In the genomic region with DNA sequence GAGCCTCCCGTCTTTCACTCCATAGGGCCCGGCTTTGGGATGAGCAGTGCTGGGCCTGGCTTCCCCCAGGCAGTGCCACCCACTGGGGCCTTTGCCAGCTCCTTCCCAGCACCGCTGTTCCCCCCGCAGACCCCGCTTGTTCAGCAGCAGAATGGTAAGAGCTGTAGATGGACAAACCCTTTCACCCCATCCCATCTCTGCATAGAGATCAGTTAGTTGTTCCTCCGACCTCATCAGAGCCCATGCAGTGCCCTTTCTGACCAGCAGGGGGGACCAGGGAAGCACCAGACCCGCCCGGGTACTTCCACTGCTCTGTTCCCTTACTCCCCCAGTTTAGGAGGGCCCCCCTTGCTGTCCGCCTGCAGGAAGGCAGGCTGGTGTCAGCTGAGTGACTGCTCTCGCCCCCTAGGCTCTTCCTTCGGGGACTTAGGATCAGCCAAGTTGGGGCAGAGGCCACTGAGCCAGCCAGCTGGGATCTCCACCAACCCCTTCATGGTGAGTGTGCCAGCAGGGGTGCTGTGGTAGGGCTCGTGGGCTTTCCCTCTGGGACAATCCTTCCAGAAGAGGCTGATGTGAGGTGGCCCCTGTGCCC, we compare ENCODE assay signal across 9 cellular contexts. TPM values are rescaled to one million over a fixed set of nuclear protein-coding genes. Genes with fewer than 3 reads are reported as not detected.
DNase-seq lines count a peak whose midpoint lies in the region; ATAC-seq and TF ChIP-seq lines count a peak whose summit lies in the region.
"Had no signal": no experiment of that assay in that cellular context is flagged by ENCODE, and none has a peak within 500 bp of the region (broad histone marks: within the 10 kb centered on the region; RNA-seq: fewer than 3 reads in every experiment).

No MANE protein-coding gene starts in this region.

- no peak overlapping the region for H2AFZ ChIP-seq in osteoblast (ENCODE audit: low read length)

- intact Hi-C loops in activated T-helper 2 cell treated with anti-CD3 and anti-CD28 coated beads, Interferon-gamma antibody, Interleukin-2, Interleukin-4, amounts not matched to agents 10 μg/mL and 5 μg/mL and 100 μg/mL, durations not matched to agents 14 hours and 24 hours and 36 hours (cut with micrococcal nuclease) = loop anchor here (5.0 kb wide), 1 partner anchor 128 kb away; the partner anchor contains the start of gene GIGYF1

- peaks cover 10% of the 10 kb centered on the region for H3K4me1 Mint-ChIP-seq in activated T-helper 2 cell treated with anti-CD3 and anti-CD28 coated beads, Interferon-gamma antibody, Interleukin-2, Interleukin-4, amounts not matched to agents 10 μg/mL and 5 μg/mL and 100 μg/mL, durations not matched to agents 14 hours and 24 hours and 36 hours (ENCODE audit: low read depth)

- H3K36me3 Mint-ChIP-seq in activated T-helper 2 cell treated with anti-CD3 and anti-CD28 coated beads, Interferon-gamma antibody, Interleukin-2, Interleukin-4, amounts not matched to agents 10 μg/mL and 5 μg/mL and 100 μg/mL, durations not matched to agents 14 hours and 24 hours and 36 hours (ENCODE audit: low read depth) = peaks cover 38% of the 10 kb centered on the region

- H3K4me1 ChIP-seq in osteoblast (ENCODE audit: insufficient read depth, low read length) (no peaks in the 10 kb centered on the region), upper lobe of left lung (peaks cover 0 to 24% (median 4%) of the 10 kb centered on the region in 4 donors)

- no peaks in the 10 kb centered on the region for H3K9me3 ChIP-seq in osteoblast (ENCODE audit: low read depth, low read length)
- H3K9me3 ChIP-seq in upper lobe of left lung = no peaks in the 10 kb centered on the region

- H3K27ac ChIP-seq in osteoblast (ENCODE audit: low read depth, low read length) = no peak overlapping the region
- H3K27ac ChIP-seq in upper lobe of left lung = peak overlapping the region in 1 of 4 donors; percentile 28

- H3K36me3 ChIP-seq in osteoblast (ENCODE audit: insufficient read depth, low read length) (peaks cover 3% of the 10 kb centered on the region), upper lobe of left lung (peaks cover 0 to 18% (median 11%) of the 10 kb centered on the region in 4 donors)

- no peak for TF ChIP-seq EP300 in upper lobe of left lung (IDR thresholded peaks at IDR 0.05)

- H4K20me1 ChIP-seq in osteoblast (ENCODE audit: insufficient read depth, low read length) = no peaks in the 10 kb centered on the region

- H3K27me3 ChIP-seq in osteoblast (ENCODE audit: insufficient read depth, low read length) (no peaks in the 10 kb centered on the region), upper lobe of left lung (no peaks in the 10 kb centered on the region)

- no peak overlapping the region for H3K4me3 ChIP-seq in foreskin fibroblast (ENCODE audit: low read depth in 1 of 2, low read length in 2 of 2)
- H3K4me3 ChIP-seq in osteoblast (ENCODE audit: insufficient read depth, low read length) = no peak overlapping the region
- H3K4me3 ChIP-seq in upper lobe of left lung = no peak overlapping the region

- no peak overlapping the region for H3K4me2 ChIP-seq in osteoblast (ENCODE audit: insufficient read depth, low read length)

- H3K9me3 Mint-ChIP-seq in activated T-helper 2 cell treated with anti-CD3 and anti-CD28 coated beads, Interferon-gamma antibody, Interleukin-2, Interleukin-4, amounts not matched to agents 10 μg/mL and 5 μg/mL and 100 μg/mL, durations not matched to agents 14 hours and 24 hours and 36 hours = no peaks in the 10 kb centered on the region
- H3K9me3 Mint-ChIP-seq: T-helper 1 cell treated with Interleukin-12 subunit alpha and Interleukin-12 subunit beta and Interleukin-4 antibody, amounts not matched to agents 30 μg/mL and 1 μg/mL, for 36 hours had no signal

- ATAC-seq in HG02798 (IDR thresholded peaks at IDR 0.05; ENCODE audit: poor library complexity, unreplicated experiment) = peak; percentile 39
- ATAC-seq in upper lobe of left lung (ENCODE audit: low FRiP score in 2 of 2) = peak; percentile 77 to 85
- ATAC-seq in HG03469 (IDR thresholded peaks at IDR 0.05; ENCODE audit: unreplicated experiment) = no peak

- no peaks in the 10 kb centered on the region for H3K79me2 ChIP-seq in osteoblast (ENCODE audit: insufficient read depth, low read length)

- 33 to 46% methylated on average over 3 to 12 of the region's 12 CpGs for WGBS in upper lobe of left lung, 2 donors

- no peaks in the 10 kb centered on the region for H3K27me3 Mint-ChIP-seq in activated T-helper 2 cell treated with anti-CD3 and anti-CD28 coated beads, Interferon-gamma antibody, Interleukin-2, Interleukin-4, amounts not matched to agents 10 μg/mL and 5 μg/mL and 100 μg/mL, durations not matched to agents 14 hours and 24 hours and 36 hours (ENCODE audit: low read depth)

- TF ChIP-seq CTCF in foreskin fibroblast (IDR thresholded peaks at IDR 0.05; ENCODE audit: low read depth, low read length) (peak; percentile 98), osteoblast (IDR thresholded peaks at IDR 0.05; ENCODE audit: extremely low read depth, low read depth, low read length) (peak; percentile 93), upper lobe of left lung (IDR thresholded peaks at IDR 0.05) (peak; percentile 93 to 98 (median 96))

- H3K4me3 Mint-ChIP-seq in activated T-helper 2 cell treated with anti-CD3 and anti-CD28 coated beads, Interferon-gamma antibody, Interleukin-2, Interleukin-4, amounts not matched to agents 10 μg/mL and 5 μg/mL and 100 μg/mL, durations not matched to agents 14 hours and 24 hours and 36 hours (ENCODE audit: low read depth) = no peak overlapping the region
- H3K4me3 Mint-ChIP-seq: T-helper 1 cell treated with Interleukin-12 subunit alpha and Interleukin-12 subunit beta and Interleukin-4 antibody, amounts not matched to agents 30 μg/mL and 1 μg/mL, for 36 hours had no signal

- no peak for TF ChIP-seq POLR2A in upper lobe of left lung (IDR thresholded peaks at IDR 0.05)

- peak; percentile 41 for DNase-seq in COR-L47 (lab: John Stamatoyannopoulos, UW)
- DNase-seq in RPMI7951 (ENCODE audit: low read depth) = peak; percentile 67
- peak; percentile 72 for DNase-seq in activated T-helper 2 cell treated with anti-CD3 and anti-CD28 coated beads, Interferon-gamma antibody, Interleukin-2, Interleukin-4, amounts not matched to agents 10 μg/mL and 5 μg/mL and 100 μg/mL, durations not matched to agents 14 hours and 24 hours and 36 hours (ENCODE audit: low spot score)
- DNase-seq in foreskin fibroblast = peak; percentile 65 to 87
- peak; percentile 99 for DNase-seq in osteoblast (ENCODE audit: insufficient read length, low spot score, missing footprints)
- peak in 1 of 2 donors; percentile 74 for DNase-seq in upper lobe of left lung

- no peak overlapping the region for H3K27ac Mint-ChIP-seq in activated T-helper 2 cell treated with anti-CD3 and anti-CD28 coated beads, Interferon-gamma antibody, Interleukin-2, Interleukin-4, amounts not matched to agents 10 μg/mL and 5 μg/mL and 100 μg/mL, durations not matched to agents 14 hours and 24 hours and 36 hours

RNA-seq across cellular contexts. Expression of gene SAP25, which starts 9.8 kb away (rescaled TPM):
- 2.1 TPM in 1 of 2 replicates, not detected in the other for total RNA-seq in RPMI7951 (2014; rRNA removed; shearing (Covaris generic))
- 11.3 and 11.8 TPM in 2 replicates for total RNA-seq in activated T-helper 2 cell treated with anti-CD3 and anti-CD28 coated beads, Interferon-gamma antibody, Interleukin-2, Interleukin-4, amounts not matched to agents 10 μg/mL and 5 μg/mL and 100 μg/mL, durations not matched to agents 14 hours and 24 hours and 36 hours
- total RNA-seq in osteoblast (not detected in 2 replicates), upper lobe of left lung (10 to 100 TPM in 3 of 6 donors, 1 to 10 TPM in 3; 1.2 to 18.9 (median 12.7) TPM)

RNA-seq across cellular contexts. Expression of gene LRCH4, which starts 22.0 kb away (rescaled TPM):
- total RNA-seq in RPMI7951 (2014; rRNA removed; shearing (Covaris generic)) = 8.3 and 10.8 TPM in 2 replicates
- 105 and 106 TPM in 2 replicates for total RNA-seq in activated T-helper 2 cell treated with anti-CD3 and anti-CD28 coated beads, Interferon-gamma antibody, Interleukin-2, Interleukin-4, amounts not matched to agents 10 μg/mL and 5 μg/mL and 100 μg/mL, durations not matched to agents 14 hours and 24 hours and 36 hours
- 14.5 and 18.0 TPM in 2 replicates for total RNA-seq in osteoblast
- 100 to 1,000 TPM in 5 of 6 donors, 10 to 100 TPM in 1; 88.5 to 493 (median 121) TPM for total RNA-seq in upper lobe of left lung

RNA-seq across cellular contexts. Expression of gene FBXO24, which starts 22.2 kb away (rescaled TPM):
- 0.49 and 0.72 TPM in 2 replicates for total RNA-seq in RPMI7951 (2014; rRNA removed; shearing (Covaris generic))
- 0.37 and 0.91 TPM in 2 replicates for total RNA-seq in activated T-helper 2 cell treated with anti-CD3 and anti-CD28 coated beads, Interferon-gamma antibody, Interleukin-2, Interleukin-4, amounts not matched to agents 10 μg/mL and 5 μg/mL and 100 μg/mL, durations not matched to agents 14 hours and 24 hours and 36 hours
- under 0.01 and 0.36 TPM in 2 replicates for total RNA-seq in osteoblast
- total RNA-seq in upper lobe of left lung = 1 to 10 TPM in 1 of 6 donors, under 1 TPM in 2, not detected in 3; 0.63 to 4.2 (median 0.77) TPM

RNA-seq across cellular contexts. Expression of gene AGFG2, which starts 24.9 kb away (rescaled TPM):
- total RNA-seq in RPMI7951 (2014; rRNA removed; shearing (Covaris generic)) = 6.5 and 7.2 TPM in 2 replicates
- 75.5 and 75.7 TPM in 2 replicates for total RNA-seq in activated T-helper 2 cell treated with anti-CD3 and anti-CD28 coated beads, Interferon-gamma antibody, Interleukin-2, Interleukin-4, amounts not matched to agents 10 μg/mL and 5 μg/mL and 100 μg/mL, durations not matched to agents 14 hours and 24 hours and 36 hours
- total RNA-seq in osteoblast = 6.5 and 9.4 TPM in 2 replicates
- total RNA-seq in upper lobe of left lung = 10 to 100 TPM; 14.3 to 33.1 (median 20.4) TPM

RNA-seq across cellular contexts. Expression of gene PCOLCE, which starts 38.3 kb away (rescaled TPM):
- 175 and 237 TPM in 2 replicates for total RNA-seq in RPMI7951 (2014; rRNA removed; shearing (Covaris generic))
- 8.6 and 10.3 TPM in 2 replicates for total RNA-seq in activated T-helper 2 cell treated with anti-CD3 and anti-CD28 coated beads, Interferon-gamma antibody, Interleukin-2, Interleukin-4, amounts not matched to agents 10 μg/mL and 5 μg/mL and 100 μg/mL, durations not matched to agents 14 hours and 24 hours and 36 hours
- total RNA-seq in osteoblast (231 and 259 TPM in 2 replicates), upper lobe of left lung (100 to 1,000 TPM in 2 of 6 donors, 10 to 100 TPM in 4; 15.2 to 115 (median 47.3) TPM)
